Comparison of ENCODE assay signal across 1 cellular context in genomic region chr6:80641591-80641990, GRCh38.
TF ChIP-seq lines count a peak whose summit lies in the region.

No MANE protein-coding gene starts in this region.

TF ChIP-seq in GM23338, 12 proteins besides CTCF, POLR2A, EP300 and RAD21 (continued from another document):
- TF ChIP-seq REST (IDR thresholded peaks at IDR 0.05; ENCODE audit: unreplicated experiment) (no peak), CREB1 (CRISPR knock-in tag; IDR thresholded peaks at IDR 0.05; ENCODE audit: low read depth) (no peak), ETS1 (IDR thresholded peaks at IDR 0.05) (no peak), ZNF331 (CRISPR knock-in tag; IDR thresholded peaks at IDR 0.05; ENCODE audit: low read depth) (no peak), EZH2phosphoT487 (IDR thresholded peaks at IDR 0.05; ENCODE audit: unreplicated experiment) (no peak), ZNF462 (CRISPR knock-in tag; IDR thresholded peaks at IDR 0.05) (no peak)
TF ChIP-seq in GM23338: peak in this region for 0.
